In genomic region chr2:46012618-46013240, GRCh38 we compare ENCODE assay signal across 20 cellular contexts.
DNase-seq lines count a peak whose midpoint lies in the region; ATAC-seq, FAIRE-seq and TF ChIP-seq lines count a peak whose summit lies in the region.
"Had no signal": no experiment of that assay in that cellular context is flagged by ENCODE, and none has a peak within 500 bp of the region (broad histone marks: within the 10 kb centered on the region; RNA-seq: fewer than 3 reads in every experiment).

No MANE protein-coding gene starts in this region.

- H3K79me1 ChIP-seq in trophoblast cell (ENCODE audit: low read length) = peaks cover 17% of the 10 kb centered on the region

- ATAC-seq in activated CD4-positive, alpha-beta T cell treated with anti-CD3 and anti-CD28 coated beads for 36 hours = peak; percentile 48
- no peak for ATAC-seq in GM19467 (IDR thresholded peaks at IDR 0.05; ENCODE audit: unreplicated experiment)
- ATAC-seq: HepG2 had no signal

- peak overlapping the region; percentile 45 for H4K91ac ChIP-seq in trophoblast cell (ENCODE audit: low read depth, low read length)

- no CpG with 5 or more reads among the region's 3 CpGs for WGBS in trophoblast cell (ENCODE audit: extremely low coverage, insufficient coverage, insufficient read length)

- H2AK5ac ChIP-seq in trophoblast cell (ENCODE audit: low read length) = no peak overlapping the region

- FAIRE-seq in HTR-8/SVneo (lab: Jason Lieb, UNC) = peak; percentile 60
- FAIRE-seq: HepG2, RCC 7860 had no signal

- peaks cover 2% of the 10 kb centered on the region for H3K79me2 ChIP-seq in trophoblast cell (ENCODE audit: control insufficient read depth, insufficient read depth, low read length, poor library complexity)

- H3K27ac Mint-ChIP-seq in activated CD4-positive, alpha-beta T cell treated with anti-CD3 and anti-CD28 coated beads for 36 hours = no peak overlapping the region
- H3K27ac Mint-ChIP-seq in chondrocyte (ENCODE audit: unreplicated experiment) = peak overlapping the region; percentile 9
- H3K27ac Mint-ChIP-seq: CD14-positive monocyte had no signal

- H3K4me3 Mint-ChIP-seq in activated CD4-positive, alpha-beta T cell treated with anti-CD3 and anti-CD28 coated beads for 36 hours = no peak overlapping the region
- no peak overlapping the region for H3K4me3 Mint-ChIP-seq in chondrocyte (ENCODE audit: unreplicated experiment)
- H3K4me3 Mint-ChIP-seq: CD14-positive monocyte had no signal

- H3K36me3 ChIP-seq in trophoblast cell (ENCODE audit: control insufficient read depth in 1 of 2, insufficient read depth in 2 of 2, low read length in 2 of 2) = no peaks in the 10 kb centered on the region

- H2BK12ac ChIP-seq in trophoblast cell (ENCODE audit: low read length) = peak overlapping the region; percentile 90

- no peaks in the 10 kb centered on the region for H3K9me3 Mint-ChIP-seq in activated CD4-positive, alpha-beta T cell treated with anti-CD3 and anti-CD28 coated beads for 36 hours (ENCODE audit: low read depth)
- H3K9me3 Mint-ChIP-seq in chondrocyte (ENCODE audit: low read depth) = no peaks in the 10 kb centered on the region
- H3K9me3 Mint-ChIP-seq: CD14-positive monocyte had no signal

- H3K9me3 ChIP-seq in trophoblast cell (ENCODE audit: insufficient read depth, low read depth, low read length) = no peaks in the 10 kb centered on the region

- no peaks in the 10 kb centered on the region for H3K4me1 Mint-ChIP-seq in activated CD4-positive, alpha-beta T cell treated with anti-CD3 and anti-CD28 coated beads for 36 hours
- H3K4me1 Mint-ChIP-seq in chondrocyte (ENCODE audit: low read depth) = peaks cover 43% of the 10 kb centered on the region

- POLR2A ChIA-PET in activated CD4-positive, alpha-beta T cell treated with anti-CD3 and anti-CD28 coated beads for 36 hours (lab: Charles Lee) = no interaction called here

- peak overlapping the region; percentile 36 for H3K9ac ChIP-seq in trophoblast cell (ENCODE audit: low read length)

- peak overlapping the region; percentile 22 for H4K8ac ChIP-seq in trophoblast cell (ENCODE audit: low read depth, low read length)

- no peak overlapping the region for H2BK5ac ChIP-seq in trophoblast cell (ENCODE audit: low read depth, low read length, poor library complexity)

- peaks cover 17 to 20% of the 10 kb centered on the region in 2 experiments for H3K4me1 ChIP-seq in trophoblast cell (ENCODE audit: control insufficient read depth in 1 of 2, insufficient read depth in 2 of 2, low read length in 2 of 2)

- no peak overlapping the region for H3K27ac ChIP-seq in trophoblast cell (ENCODE audit: low read depth, low read length)
- H3K27ac ChIP-seq: 22Rv1 had no signal

- no peak overlapping the region for H4K12ac ChIP-seq in trophoblast cell (ENCODE audit: low read depth, low read length)

- peaks cover 5% of the 10 kb centered on the region for H3K36me3 Mint-ChIP-seq in activated CD4-positive, alpha-beta T cell treated with anti-CD3 and anti-CD28 coated beads for 36 hours (ENCODE audit: low read depth)
- peaks cover 7% of the 10 kb centered on the region for H3K36me3 Mint-ChIP-seq in chondrocyte (ENCODE audit: low read depth)

- no peak overlapping the region for H2AFZ ChIP-seq in trophoblast cell (ENCODE audit: insufficient read depth, low read length, poor library complexity)

- no peaks in the 10 kb centered on the region for H3K27me3 Mint-ChIP-seq in activated CD4-positive, alpha-beta T cell treated with anti-CD3 and anti-CD28 coated beads for 36 hours
- H3K27me3 Mint-ChIP-seq in chondrocyte (ENCODE audit: low read depth) = no peaks in the 10 kb centered on the region

- CTCF ChIA-PET in activated CD4-positive, alpha-beta T cell treated with anti-CD3 and anti-CD28 coated beads for 36 hours (lab: Charles Lee) = interaction anchor here (0.5 to 2.2 kb wide), 15 partner anchors 10 to 451 kb away, joined by 3 to 6 read pairs (median 3); no protein-coding TSS in a partner anchor

- TF ChIP-seq CTCF in chondrocyte (IDR thresholded peaks at IDR 0.05) = no peak
- TF ChIP-seq CTCF in GM10266 (IDR thresholded peaks at IDR 0.05; ENCODE audit: control insufficient read depth, insufficient read depth, low read depth, missing control alignments) = no peak

- no peak overlapping the region for H3K14ac ChIP-seq in trophoblast cell (ENCODE audit: low read length)

- H3K23ac ChIP-seq in trophoblast cell (ENCODE audit: low read length) = no peak overlapping the region

- H3K27me3 ChIP-seq in trophoblast cell (ENCODE audit: insufficient read depth, low read length) = no peaks in the 10 kb centered on the region

- DNase-seq in activated CD4-positive, alpha-beta T cell treated with anti-CD3 and anti-CD28 coated beads for 36 hours = no peak
- DNase-seq in activated CD4-positive, alpha-beta T cell treated with anti-CD3 and anti-CD28 coated beads, Interleukin-2, amount 50 U/mL, for 48 hours = no peak
- DNase-seq in HTR-8/SVneo (ENCODE audit: insufficient read length, low spot score) (no peak), chondrocyte (ENCODE audit: low spot score) (no peak), trophoblast cell (peak in 1 of 2 donors; percentile 39), GM10266 (ENCODE audit: extremely low spot score) (no peak), NCI-H146 (lab: John Stamatoyannopoulos, UW) (no peak)
- DNase-seq: DMS79 treated with DMSO at 0.1 percent for 48 hours, GDM1, KG1, NCI-H187, NCI-H2227 treated with DMSO at 0.1 percent for 48 hours, NCI-H510A treated with DMSO at 0.1 percent for 48 hours, NCI-H774, SHP77 had no signal

- H3K4ac ChIP-seq in trophoblast cell (ENCODE audit: low read depth, low read length) = no peak overlapping the region

- intact Hi-C loops in activated CD4-positive, alpha-beta T cell treated with anti-CD3 and anti-CD28 coated beads for 36 hours (cut with DNase I, micrococcal nuclease) = loop anchor here (5.0 kb wide), 4 partner anchors 55 to 875 kb away; partner anchors contain the start of gene EPAS1 (in 1 of the 2)

- no peak overlapping the region for H3K4me2 ChIP-seq in trophoblast cell (ENCODE audit: low read length)

- no peak overlapping the region for H3K4me3 ChIP-seq in trophoblast cell (ENCODE audit: low read depth, low read length)

- peak overlapping the region; percentile 63 for H3K18ac ChIP-seq in trophoblast cell (ENCODE audit: low read length)

- peak overlapping the region; percentile 39 for H2BK120ac ChIP-seq in trophoblast cell (ENCODE audit: insufficient read depth, low read length, poor library complexity)
